ENCODE assay signal across 32 cellular contexts in genomic region chr9:71835596-71835995, GRCh38.
"Had no signal": no experiment of that assay in that cellular context is flagged by ENCODE, and none has a peak within 500 bp of the region (broad histone marks: within the 10 kb centered on the region; RNA-seq: fewer than 3 reads in every experiment).

No MANE protein-coding gene starts in this region.

- H3K4me1 Mint-ChIP-seq: activated naive CD8-positive, alpha-beta T cell treated with anti-CD3 and anti-CD28 coated beads for 36 hours; activated naive CD8-positive, alpha-beta T cell treated with anti-CD3 and anti-CD28 coated beads, Interleukin-2, amount 50 U/mL, for 24 hours; T-helper 17 cell had no signal

- H3K4me3 ChIP-seq: ascending aorta, breast epithelium, cardiac muscle cell, esophagus muscularis mucosa, gastrocnemius medialis, heart left ventricle had no signal

- H3K27ac ChIP-seq: ascending aorta, breast epithelium, cardiac muscle cell, esophagus muscularis mucosa, foreskin keratinocyte, gastrocnemius medialis, heart left ventricle, WERI-Rb-1 had no signal

- H3K4me3 Mint-ChIP-seq: activated CD4-positive, alpha-beta T cell treated with anti-CD3 and anti-CD28 coated beads, Interleukin-2, amount 10 ng/mL, durations not matched to agents 7 days and 5 days; activated naive CD8-positive, alpha-beta T cell treated with anti-CD3 and anti-CD28 coated beads for 36 hours; activated naive CD8-positive, alpha-beta T cell treated with anti-CD3 and anti-CD28 coated beads, Interleukin-2, amount 50 U/mL, for 24 hours; activated T-cell treated with anti-CD3 and anti-CD28 coated beads, Interleukin-2, amount 50 U/mL, for 24 hours; activated T-cell treated with anti-CD3 and anti-CD28 coated beads, Interleukin-2, amount 50 U/mL, for 72 hours; brain; effector memory CD8-positive, alpha-beta T cell; T-helper 17 cell; T-helper 2 cell treated with Interferon-gamma antibody and Interleukin-4, amounts not matched to agents 5 μg/mL and 100 μg/mL, for 36 hours had no signal

- H3K27ac Mint-ChIP-seq: activated CD4-positive, alpha-beta T cell treated with anti-CD3 and anti-CD28 coated beads, Interleukin-2, amount 10 ng/mL, durations not matched to agents 7 days and 5 days; activated naive CD8-positive, alpha-beta T cell treated with anti-CD3 and anti-CD28 coated beads for 36 hours; activated naive CD8-positive, alpha-beta T cell treated with anti-CD3 and anti-CD28 coated beads, Interleukin-2, amount 50 U/mL, for 24 hours; activated T-cell treated with anti-CD3 and anti-CD28 coated beads, Interleukin-2, amount 50 U/mL, for 24 hours; activated T-cell treated with anti-CD3 and anti-CD28 coated beads, Interleukin-2, amount 50 U/mL, for 72 hours; brain; effector memory CD8-positive, alpha-beta T cell; T-helper 17 cell; T-helper 2 cell treated with Interferon-gamma antibody and Interleukin-4, amounts not matched to agents 5 μg/mL and 100 μg/mL, for 36 hours had no signal

- H3K36me3 ChIP-seq: ascending aorta, breast epithelium, cardiac muscle cell, esophagus muscularis mucosa, gastrocnemius medialis, heart left ventricle, WERI-Rb-1 had no signal

- DNase-seq: activated CD4-positive, alpha-beta T cell treated with anti-CD3 and anti-CD28 coated beads for 1 hour; activated CD4-positive, alpha-beta T cell treated with anti-CD3 and anti-CD28 coated beads for 4 hours; activated CD4-positive, alpha-beta T cell treated with anti-CD3 and anti-CD28 coated beads, Interleukin-2, amount 10 ng/mL, durations not matched to agents 7 days and 5 days; activated CD4-positive, alpha-beta T cell treated with anti-CD3 and anti-CD28 coated beads, Interleukin-2, amount 50 U/mL, for 4 hours; activated CD8-positive, alpha-beta memory T cell treated with anti-CD3 and anti-CD28 coated beads, Interleukin-2, amount 50 U/mL, for 48 hours; activated gamma-delta T cell; activated naive CD4-positive, alpha-beta T cell treated with anti-CD3 and anti-CD28 coated beads, Interleukin-2, amount 50 U/mL, for 16 hours; activated naive CD4-positive, alpha-beta T cell treated with Interleukin-2 at 50 U/mL for 16 hours; activated naive CD8-positive, alpha-beta T cell treated with anti-CD3 and anti-CD28 coated beads for 36 hours; activated naive CD8-positive, alpha-beta T cell treated with anti-CD3 and anti-CD28 coated beads, Interleukin-2, amount 50 U/mL, for 24 hours; activated T-cell treated with anti-CD3 and anti-CD28 coated beads for 4 hours; activated T-cell treated with anti-CD3 and anti-CD28 coated beads, Interleukin-2, amount 50 U/mL, for 24 hours; activated T-cell treated with anti-CD3 and anti-CD28 coated beads, Interleukin-2, amount 50 U/mL, for 72 hours; cortex of kidney; dermis blood vessel endothelial cell; effector CD4-positive, alpha-beta T cell; effector memory CD8-positive, alpha-beta T cell; erythroblast; foreskin keratinocyte; gastrocnemius medialis; glutamatergic neuron; heart left ventricle; T-helper 1 cell; T-helper 17 cell; T1000; WERI-Rb-1 had no signal

- H3K9me3 Mint-ChIP-seq: effector memory CD8-positive, alpha-beta T cell had no signal

- H3K36me3 Mint-ChIP-seq: activated naive CD8-positive, alpha-beta T cell treated with anti-CD3 and anti-CD28 coated beads for 36 hours; brain had no signal

- H3K27me3 ChIP-seq: ascending aorta, breast epithelium, cardiac muscle cell, esophagus muscularis mucosa, foreskin keratinocyte, gastrocnemius medialis, heart left ventricle had no signal

- H3K4me1 ChIP-seq: ascending aorta, breast epithelium, esophagus muscularis mucosa, foreskin keratinocyte, gastrocnemius medialis, heart left ventricle had no signal

- H3K9me3 ChIP-seq: ascending aorta, gastrocnemius medialis had no signal

- ATAC-seq: activated naive CD8-positive, alpha-beta T cell treated with anti-CD3 and anti-CD28 coated beads, Interleukin-2, amount 50 U/mL, for 24 hours; activated T-cell treated with anti-CD3 and anti-CD28 coated beads, Interleukin-2, amount 50 U/mL, for 72 hours; effector memory CD8-positive, alpha-beta T cell; foreskin keratinocyte; gastrocnemius medialis; heart left ventricle; T-helper 17 cell had no signal

- H3K27me3 Mint-ChIP-seq: activated naive CD8-positive, alpha-beta T cell treated with anti-CD3 and anti-CD28 coated beads for 36 hours; brain; effector memory CD8-positive, alpha-beta T cell; T-helper 17 cell had no signal
